In genomic region chr2:132772344-132772743, GRCh38 we compare ENCODE assay signal across 19 cellular contexts.
DNase-seq lines count a peak whose midpoint lies in the region; ATAC-seq, FAIRE-seq and TF ChIP-seq lines count a peak whose summit lies in the region.
"Had no signal": no experiment of that assay in that cellular context is flagged by ENCODE, and none has a peak within 500 bp of the region (broad histone marks: within the 10 kb centered on the region; RNA-seq: fewer than 3 reads in every experiment).

No MANE protein-coding gene starts in this region.

- DNase-seq in A549 (ENCODE audit: low read depth in 1 of 2, low spot score in 1 of 2) (no peak), MM.1S (no peak), SK-N-MC (ENCODE audit: low read depth, low spot score) (no peak), omental fat pad (ENCODE audit: low spot score) (no peak)
- DNase-seq: 8988T; C1 segment of cervical spinal cord; Calu3; CD4-positive, alpha-beta memory T cell; COR-L47; DMS53; DMS79 treated with DMSO at 0.1 percent for 48 hours; GF-D8; GM23248; H9 had no signal

- no peak for TF ChIP-seq POLR2A in A549 (IDR thresholded peaks at IDR 0.05; ENCODE audit: low read length)

- 0 out of 2 replicates have a peak overlapping the region, but pooled peaks have one; percentile 55 for H2AFZ ChIP-seq in MM.1S (ENCODE audit: low read length)
- H2AFZ ChIP-seq: GM23248 had no signal

- no peaks in the 10 kb centered on the region for H3F3A ChIP-seq in MM.1S (ENCODE audit: insufficient read depth, low read length)

- POLR2A ChIA-PET in A549 (lab: Yijun Ruan, JAX), result interaction anchor here (1.0 kb wide), 1 partner anchor 15 kb away, joined by 4 read pairs; no protein-coding TSS in a partner anchor

- TF ChIP-seq RAD21 in A549 (conservative IDR thresholded peaks at IDR 0.05 in 1 of 2, IDR thresholded peaks at IDR 0.05 in 1 of 2), result no peak

- TF ChIP-seq CTCF in A549 (IDR thresholded peaks at IDR 0.05) (no peak), MM.1S (IDR thresholded peaks at IDR 0.05; ENCODE audit: low read length) (no peak), omental fat pad (IDR thresholded peaks at IDR 0.05) (no peak)

- ATAC-seq in A549 (no peak), GM21737 (IDR thresholded peaks at IDR 0.05; ENCODE audit: unreplicated experiment) (no peak), HG02870 (IDR thresholded peaks at IDR 0.05; ENCODE audit: unreplicated experiment) (no peak), omental fat pad (ENCODE audit: low FRiP score) (no peak)
- ATAC-seq: HCT116 had no signal

- no peak for TF ChIP-seq EP300 in A549 (IDR thresholded peaks at IDR 0.05)

- FAIRE-seq in A549 (lab: Jason Lieb, UNC), result no peak
- FAIRE-seq: GM12891, GM18507 had no signal

- CTCF ChIA-PET in A549 (lab: Yijun Ruan, JAX), result no interaction called here

- H3K27me3 ChIP-seq in MM.1S (replicated peaks; ENCODE audit: insufficient read depth, low read length), result no peaks in the 10 kb centered on the region

- H3K4me2 ChIP-seq in A549 (no peak overlapping the region), MM.1S (ENCODE audit: low read depth, low read length) (no peak overlapping the region)

- H3K9me2 ChIP-seq in MM.1S (replicated peaks; ENCODE audit: insufficient read depth, low read length), result no peaks in the 10 kb centered on the region

- H3K9me3 ChIP-seq in A549 (peaks cover 3% of the 10 kb centered on the region; the same call in 1 of the 3 replicates), MM.1S (replicated peaks; ENCODE audit: insufficient read depth, low read length) (no peaks in the 10 kb centered on the region), SK-N-MC (ENCODE audit: low read depth, low read length) (no peaks in the 10 kb centered on the region)

- no peaks in the 10 kb centered on the region for H3K79me2 ChIP-seq in MM.1S (ENCODE audit: low read length)

- H4K20me1 ChIP-seq in MM.1S (ENCODE audit: insufficient read depth, low read length), result no peaks in the 10 kb centered on the region

- no peak overlapping the region for H3K4me3 ChIP-seq in A549
- H3K4me3 ChIP-seq in MM.1S (ENCODE audit: low read length), result no peak overlapping the region
- H3K4me3 ChIP-seq in SK-N-MC, result no peak overlapping the region
- H3K4me3 ChIP-seq: GM23248 had no signal

- WGBS in A549 (ENCODE audit: missing lambda C conversion rate), result 49% methylated on average over 3 of the region's 3 CpGs

- H3K27ac ChIP-seq in A549 (no peak overlapping the region), MM.1S (ENCODE audit: low read length) (no peak overlapping the region), SK-N-MC (0 out of 2 replicates have a peak overlapping the region, but pooled peaks have one; percentile 32)
- H3K27ac ChIP-seq: GM23248 had no signal

- H3K4me1 ChIP-seq in A549, result no peaks in the 10 kb centered on the region
- peaks cover 16% of the 10 kb centered on the region for H3K4me1 ChIP-seq in MM.1S (ENCODE audit: low read length)

- H3K36me3 ChIP-seq in MM.1S (replicated peaks; ENCODE audit: insufficient read depth, low read length), result no peaks in the 10 kb centered on the region
- peaks cover 13% of the 10 kb centered on the region for H3K36me3 ChIP-seq in SK-N-MC (ENCODE audit: insufficient read depth, low read length)

- no peak overlapping the region for H3K9ac ChIP-seq in MM.1S (ENCODE audit: low read length)
- H3K9ac ChIP-seq in SK-N-MC (ENCODE audit: insufficient read length), result no peak overlapping the region
- H3K9ac ChIP-seq: GM23248 had no signal

TF ChIP-seq in A549, 52 proteins besides CTCF, POLR2A, EP300 and RAD21:
- TF ChIP-seq MAFK (IDR thresholded peaks at IDR 0.05; ENCODE audit: partially characterized antibody), result peak; percentile 91
- TF ChIP-seq ELK1 (IDR thresholded peaks at IDR 0.05; ENCODE audit: low read depth, low read length), result no peak
- TF ChIP-seq HES2 (IDR thresholded peaks at IDR 0.05), result no peak
